In the genomic region with DNA sequence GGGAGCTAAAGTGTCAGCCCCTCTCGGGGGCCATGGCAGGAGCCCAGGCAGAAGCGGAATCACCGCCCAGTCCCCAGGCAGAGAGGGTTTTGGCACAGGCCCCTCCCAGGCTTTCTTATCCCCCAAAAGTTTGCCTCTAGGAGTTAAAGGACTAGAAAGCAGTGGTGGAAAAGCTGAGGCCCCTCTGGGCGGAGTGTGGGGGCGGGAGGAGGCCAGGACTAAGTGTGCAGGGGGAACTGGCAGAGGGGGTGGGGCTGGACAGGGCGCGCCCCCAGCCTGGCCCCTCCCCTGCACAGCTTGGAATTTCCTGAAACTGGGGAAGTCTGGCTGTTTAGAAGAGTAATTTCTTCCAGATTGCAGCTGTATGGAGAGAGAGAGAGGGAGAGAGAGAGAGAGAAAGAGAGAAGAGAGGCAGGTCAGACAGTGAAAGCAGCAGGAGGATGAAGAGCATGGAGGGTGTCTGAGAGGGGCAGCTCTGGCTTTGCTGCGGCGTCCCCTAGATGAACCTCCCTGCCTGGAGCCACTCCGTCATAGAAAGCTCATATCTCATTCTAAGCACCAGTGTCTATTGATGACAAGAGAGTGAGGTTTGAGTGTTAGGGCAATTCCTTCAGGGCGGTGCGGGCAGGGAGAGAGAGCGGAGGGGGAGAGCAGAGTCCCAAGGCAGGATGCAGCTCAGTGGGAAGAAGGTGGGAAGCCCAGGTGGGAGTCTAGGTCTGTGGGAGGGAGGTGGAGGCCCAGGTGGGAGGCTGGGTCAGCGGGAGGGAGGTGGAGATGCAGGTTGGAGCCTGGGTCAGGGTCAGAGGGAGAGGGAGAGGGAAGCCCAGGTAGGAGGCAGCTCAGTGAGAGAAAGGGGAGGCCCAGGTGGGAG, we compare ENCODE assay signal across 8 cellular contexts. TPM values are rescaled to one million over a fixed set of nuclear protein-coding genes. Genes with fewer than 3 reads are reported as not detected.
DNase-seq lines count a peak whose midpoint lies in the region; ATAC-seq and TF ChIP-seq lines count a peak whose summit lies in the region.

A gene with protein sequence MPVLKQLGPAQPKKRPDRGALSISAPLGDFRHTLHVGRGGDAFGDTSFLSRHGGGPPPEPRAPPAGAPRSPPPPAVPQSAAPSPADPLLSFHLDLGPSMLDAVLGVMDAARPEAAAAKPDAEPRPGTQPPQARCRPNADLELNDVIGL (minus strand): TSS at position 226 of the 871 bp plus-strand sequence. CDS start 7,749 bp downstream, outside the sequence.

- no peak within 1 kb of the TSS for H3K4me3 Mint-ChIP-seq in activated naive CD8-positive, alpha-beta T cell treated with anti-CD3 and anti-CD28 coated beads, Interleukin-2, amount 10 ng/mL, durations not matched to agents 7 days and 5 days

- peak in 1 of 2 donors; percentile 47 for TF ChIP-seq POLR2A in heart left ventricle (IDR thresholded peaks at IDR 0.05)

- no peaks in the 10 kb centered on the region for H3K36me3 ChIP-seq in heart left ventricle

- no peak for TF ChIP-seq CTCF in heart left ventricle (IDR thresholded peaks at IDR 0.05)

- POLR2A ChIA-PET in activated naive CD8-positive, alpha-beta T cell treated with anti-CD3 and anti-CD28 coated beads, Interleukin-2, amount 10 ng/mL, durations not matched to agents 7 days and 5 days (lab: Charles Lee): interaction anchor here (1.3 kb wide), 1 partner anchor 25 kb away, joined by 4 read pairs; a partner anchor contains a TSS

- peaks cover 60% of the 10 kb centered on the region for H3K27me3 Mint-ChIP-seq in activated naive CD8-positive, alpha-beta T cell treated with anti-CD3 and anti-CD28 coated beads, Interleukin-2, amount 10 ng/mL, durations not matched to agents 7 days and 5 days

- peak within 1 kb of the TSS; percentile 47 to 89 (median 82) for H3K27ac ChIP-seq in heart left ventricle

- H3K9me3 Mint-ChIP-seq in activated naive CD8-positive, alpha-beta T cell treated with anti-CD3 and anti-CD28 coated beads, Interleukin-2, amount 10 ng/mL, durations not matched to agents 7 days and 5 days: no peaks in the 10 kb centered on the region

- H3K27me3 ChIP-seq in heart left ventricle: peaks cover 0 to 60% (median 5%) of the 10 kb centered on the region in 9 donors

- H3K36me3 Mint-ChIP-seq in activated naive CD8-positive, alpha-beta T cell treated with anti-CD3 and anti-CD28 coated beads, Interleukin-2, amount 10 ng/mL, durations not matched to agents 7 days and 5 days: no peaks in the 10 kb centered on the region

- no peak within 1 kb of the TSS for H3K27ac Mint-ChIP-seq in activated naive CD8-positive, alpha-beta T cell treated with anti-CD3 and anti-CD28 coated beads, Interleukin-2, amount 10 ng/mL, durations not matched to agents 7 days and 5 days

- intact Hi-C loops in heart left ventricle (cut with DNase I): no loop called here

- peak; percentile 26 for ATAC-seq in activated naive CD8-positive, alpha-beta T cell treated with anti-CD3 and anti-CD28 coated beads, Interleukin-2, amount 10 ng/mL, durations not matched to agents 7 days and 5 days (ENCODE audit: low read depth)
- peak; percentile 92 to 95 (median 93) for ATAC-seq in heart left ventricle
- no peak for ATAC-seq in GM18519 (IDR thresholded peaks at IDR 0.05; ENCODE audit: low FRiP score, unreplicated experiment)

- H3K4me1 Mint-ChIP-seq in activated naive CD8-positive, alpha-beta T cell treated with anti-CD3 and anti-CD28 coated beads, Interleukin-2, amount 10 ng/mL, durations not matched to agents 7 days and 5 days: peaks cover 3% of the 10 kb centered on the region

- H3K4me3 ChIP-seq in heart left ventricle: peak within 1 kb of the TSS in 11 of 12 donors; percentile 29 to 73 (median 54)

- 7 to 9% (median 7%) methylated on average over 11 to 14 of the region's 14 CpGs for WGBS in heart left ventricle, 4 donors

- H3K4me1 ChIP-seq in heart left ventricle: peaks cover 6 to 38% (median 26%) of the 10 kb centered on the region in 12 donors

- no peaks in the 10 kb centered on the region for H3K9me3 ChIP-seq in heart left ventricle

- DNase-seq in H4 (ENCODE audit: low spot score) (peak; percentile 84), heart left ventricle (peak; percentile 77 to 87 (median 85)), pulmonary artery endothelial cell (ENCODE audit: low read depth, low spot score) (peak; percentile 69), DMS79 treated with DMSO at 0.1 percent for 48 hours (lab: John Stamatoyannopoulos, UW) (no peak), NCI-H345 treated with DMSO at 0.1 percent for 48 hours (lab: John Stamatoyannopoulos, UW; ENCODE audit: unreplicated experiment) (no peak)
- no peak for DNase-seq in activated naive CD8-positive, alpha-beta T cell treated with anti-CD3 and anti-CD28 coated beads, Interleukin-2, amount 10 ng/mL, durations not matched to agents 7 days and 5 days
- DNase-seq in stimulated activated CD4-positive, alpha-beta T cell treated with anti-CD3 and anti-CD28 coated beads, Interleukin-2, amount 100 ng/mL, for 24 hours: no peak

RNA-seq across cellular contexts. Expression of the gene that starts here (rescaled TPM):
- 5.1 and 7.0 TPM in 2 replicates for total RNA-seq in H4 (2014; rRNA removed; shearing (Covaris generic))
- not detected for total RNA-seq in activated naive CD8-positive, alpha-beta T cell treated with anti-CD3 and anti-CD28 coated beads, Interleukin-2, amount 10 ng/mL, durations not matched to agents 7 days and 5 days
- total RNA-seq in heart left ventricle: 10 to 100 TPM in 5 of 9 donors, 1 to 10 TPM in 4; 5.6 to 16.3 (median 11.4) TPM
- 1 to 10 TPM; 7.1 to 8.7 TPM for polyA plus RNA-seq in heart left ventricle
- total RNA-seq in pulmonary artery endothelial cell: 30.2 and 35.7 TPM in 2 replicates

Comparison
In these comparisons a context has a peak if more than half of its experiments do, and no peak if none do; other contexts are left out.
1. Peak in ATAC-seq in activated naive CD8-positive, alpha-beta T cell treated with anti-CD3 and anti-CD28 coated beads, Interleukin-2, amount 10 ng/mL, durations not matched to agents 7 days and 5 days; RNA of the gene not detected or under 1 TPM.
2. DNase-seq: peak in H4 (single experiment), heart left ventricle (5 of 5) and pulmonary artery endothelial cell (single experiment); none in activated naive CD8-positive, alpha-beta T cell treated with anti-CD3 and anti-CD28 coated beads, Interleukin-2, amount 10 ng/mL, durations not matched to agents 7 days and 5 days (single experiment), DMS79 treated with DMSO at 0.1 percent for 48 hours (single experiment), NCI-H345 treated with DMSO at 0.1 percent for 48 hours (single experiment) and stimulated activated CD4-positive, alpha-beta T cell treated with anti-CD3 and anti-CD28 coated beads, Interleukin-2, amount 100 ng/mL, for 24 hours (0 of 2).